ENCODE assay signal across 25 cellular contexts in the genomic region with DNA sequence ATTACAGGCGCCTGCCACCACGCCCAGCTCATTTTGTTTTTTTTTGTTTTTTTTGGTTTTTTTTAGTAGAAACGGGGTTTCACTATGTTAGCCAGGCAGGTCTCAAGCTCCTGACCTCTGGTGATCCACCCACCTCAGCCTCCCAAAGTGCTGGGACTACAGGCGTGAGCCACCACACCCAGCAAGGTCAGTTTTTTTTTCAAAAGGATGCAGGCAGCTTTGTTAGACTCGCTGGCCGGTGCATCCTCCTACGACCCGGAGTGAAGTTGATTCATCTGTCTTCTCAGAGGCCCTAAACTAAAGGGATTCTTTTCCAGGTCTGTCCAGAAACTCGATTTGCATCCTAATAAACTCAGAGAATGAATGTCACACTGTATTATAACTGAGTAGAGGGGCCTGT.
DNase-seq lines count a peak whose midpoint lies in the region; ATAC-seq and TF ChIP-seq lines count a peak whose summit lies in the region.
"Had no signal": no experiment of that assay in that cellular context is flagged by ENCODE, and none has a peak within 500 bp of the region (broad histone marks: within the 10 kb centered on the region; RNA-seq: fewer than 3 reads in every experiment).

No MANE protein-coding gene starts in this region.

- BruUV-seq in Caco-2 (replicated peaks; lab: Mats Ljungman, UMichigan) (no TSS peak), PC-9 (replicated peaks; lab: Mats Ljungman, UMichigan) (no TSS peak)

- H3K36me3 ChIP-seq in Caco-2 (ENCODE audit: control insufficient read depth, insufficient read depth, low read length) (no peaks in the 10 kb centered on the region; the same call in 1 of the 2 replicates), PC-9 (ENCODE audit: low read depth) (no peaks in the 10 kb centered on the region), esophagus squamous epithelium (no peaks in the 10 kb centered on the region), trophoblast cell (ENCODE audit: control insufficient read depth in 1 of 2, insufficient read depth in 2 of 2, low read length in 2 of 2) (no peaks in the 10 kb centered on the region), ovary (no peaks in the 10 kb centered on the region)
- H3K36me3 ChIP-seq: BE2C, cardiac muscle cell, HAP-1 had no signal

- H3K18ac ChIP-seq in trophoblast cell (ENCODE audit: low read length), result no peak overlapping the region

- H3K27ac ChIP-seq in PC-9 (peak overlapping the region; percentile 100), esophagus squamous epithelium (peak overlapping the region in 3 of 4 donors; percentile 40 to 81 (median 41)), trophoblast cell (ENCODE audit: low read depth, low read length) (no peak overlapping the region), ovary (no peak overlapping the region)
- H3K27ac ChIP-seq: cardiac muscle cell, testis had no signal

- no peaks in the 10 kb centered on the region for H3K9me3 ChIP-seq in Caco-2
- H3K9me3 ChIP-seq in PC-9 (ENCODE audit: insufficient read depth, low read depth), result no peaks in the 10 kb centered on the region
- H3K9me3 ChIP-seq in esophagus squamous epithelium, result no peaks in the 10 kb centered on the region
- H3K9me3 ChIP-seq in trophoblast cell (ENCODE audit: insufficient read depth, low read depth, low read length), result no peaks in the 10 kb centered on the region
- no peaks in the 10 kb centered on the region for H3K9me3 ChIP-seq in ovary
- H3K9me3 ChIP-seq: BE2C, HAP-1, SK-N-SH, testis had no signal

- H2BK5ac ChIP-seq in trophoblast cell (ENCODE audit: low read depth, low read length, poor library complexity), result no peak overlapping the region

- peak overlapping the region; percentile 96 for H3K27ac Mint-ChIP-seq in Caco-2 (ENCODE audit: unreplicated experiment)
- H3K27ac Mint-ChIP-seq: activated CD4-positive, alpha-beta T cell treated with anti-CD3 and anti-CD28 coated beads, Interleukin-2, amount 10 ng/mL, durations not matched to agents 7 days and 5 days; activated naive CD8-positive, alpha-beta T cell treated with anti-CD3 and anti-CD28 coated beads, Interleukin-2, amount 10 ng/mL, durations not matched to agents 7 days and 5 days; endodermal cell; memory B cell; stimulated activated naive CD8-positive, alpha-beta T cell treated with anti-CD3 and anti-CD28 coated beads, Interleukin-15, Interleukin-2, amounts not matched to agents 100 ng/mL and 50 ng/mL, for 24 hours had no signal

- H4K91ac ChIP-seq in trophoblast cell (ENCODE audit: low read depth, low read length), result no peak overlapping the region

- WGBS in esophagus squamous epithelium, 2 donors, result 89 to 95% methylated on average over 7 to 9 of the region's 9 CpGs
- WGBS in trophoblast cell (ENCODE audit: extremely low coverage, insufficient coverage, insufficient read length), result no CpG with 5 or more reads among the region's 9 CpGs
- WGBS in ovary, 3 donors, result 95 to 96% (median 95%) methylated on average over 9 of the region's 9 CpGs

- DNase-seq in Caco-2 (no peak), PC-9 (no peak), esophagus squamous epithelium (lab: John Stamatoyannopoulos, UW) (no peak), trophoblast cell (no peak), NCI-H2029 (lab: John Stamatoyannopoulos, UW) (no peak), sciatic nerve (ENCODE audit: low spot score) (no peak), ovary (no peak)
- DNase-seq: activated B cell treated with CpG ODN at 0.5 μM for 24 hours; activated CD4-positive, alpha-beta T cell treated with anti-CD3 and anti-CD28 coated beads, Interleukin-2, amount 10 ng/mL, durations not matched to agents 7 days and 5 days; activated effector memory CD4-positive, alpha-beta T cell treated with Interleukin-2 at 50 U/mL for 16 hours; activated naive CD8-positive, alpha-beta T cell treated with anti-CD3 and anti-CD28 coated beads, Interleukin-2, amount 10 ng/mL, durations not matched to agents 7 days and 5 days; activated T-cell treated with anti-CD3 and anti-CD28 coated beads, Interleukin-2, amount 50 U/mL, for 1 hour; aorta; BE2C; endodermal cell; left cardiac atrium; NCI-H1436 treated with DMSO at 0.1 percent for 48 hours; NCI-H446 treated with DMSO at 0.1 percent for 48 hours; SK-N-SH; testis had no signal

- H3K23ac ChIP-seq in trophoblast cell (ENCODE audit: low read length), result no peak overlapping the region

- H3K4me2 ChIP-seq in PC-9 (peak overlapping the region; percentile 70), trophoblast cell (ENCODE audit: low read length) (no peak overlapping the region)
- H3K4me2 ChIP-seq: SK-N-SH had no signal

- intact Hi-C loops in Caco-2 (cut with micrococcal nuclease; ENCODE audit: unreplicated experiment) (loop anchor here (1.0 kb wide), 5 partner anchors 24 to 53 kb away; no protein-coding TSS in a partner anchor), PC-9 (cut with micrococcal nuclease; ENCODE audit: unreplicated experiment) (loop anchor here (2.0 kb wide), 1 partner anchor 53 kb away; no protein-coding TSS in a partner anchor), esophagus squamous epithelium (cut with DNase I) (no loop called here), sciatic nerve (cut with DNase I) (no loop called here), ovary (cut with DNase I) (no loop called here)

- no peaks in the 10 kb centered on the region for H3K27me3 Mint-ChIP-seq in Caco-2 (ENCODE audit: insufficient read depth, unreplicated experiment)

- peak overlapping the region; percentile 42 for H2BK12ac ChIP-seq in trophoblast cell (ENCODE audit: low read length)

- H3K9me2 ChIP-seq in PC-9 (ENCODE audit: insufficient read depth), result no peaks in the 10 kb centered on the region
- H3K9me2 ChIP-seq: SK-N-SH had no signal

- H2BK120ac ChIP-seq in trophoblast cell (ENCODE audit: insufficient read depth, low read length, poor library complexity), result no peak overlapping the region

- no peak overlapping the region for H3K9ac ChIP-seq in trophoblast cell (ENCODE audit: low read length)
- H3K9ac ChIP-seq: SK-N-SH had no signal

- H3K4me1 ChIP-seq in Caco-2 (peaks cover 56% of the 10 kb centered on the region), PC-9 (replicated peaks; ENCODE audit: insufficient read depth) (peaks cover 54% of the 10 kb centered on the region), esophagus squamous epithelium (peaks cover 12 to 42% (median 20%) of the 10 kb centered on the region in 3 donors), trophoblast cell (ENCODE audit: control insufficient read depth in 1 of 2, insufficient read depth in 2 of 2, low read length in 2 of 2) (peaks cover 24 to 30% of the 10 kb centered on the region in 2 experiments), ovary (ENCODE audit: insufficient read depth) (peaks cover 14% of the 10 kb centered on the region)
- H3K4me1 ChIP-seq: BE2C had no signal

- ATAC-seq in GM19035 (IDR thresholded peaks at IDR 0.05; ENCODE audit: unreplicated experiment) (no peak), sciatic nerve (no peak)
- ATAC-seq: left cardiac atrium had no signal

- H3K27me3 ChIP-seq in Caco-2 (replicated peaks; ENCODE audit: control insufficient read depth, insufficient read depth, low read length) (no peaks in the 10 kb centered on the region), PC-9 (ENCODE audit: insufficient read depth, low read depth) (no peaks in the 10 kb centered on the region), esophagus squamous epithelium (no peaks in the 10 kb centered on the region), trophoblast cell (ENCODE audit: insufficient read depth, low read length) (no peaks in the 10 kb centered on the region), ovary (no peaks in the 10 kb centered on the region)
- H3K27me3 ChIP-seq: BE2C, cardiac muscle cell, testis had no signal

- POLR2A ChIA-PET in Caco-2 (lab: Charles Lee), result no interaction called here
- POLR2A ChIA-PET in PC-9 (lab: Charles Lee; ENCODE audit: unreplicated experiment), result no interaction called here

- peaks cover 14% of the 10 kb centered on the region for H3K79me1 ChIP-seq in trophoblast cell (ENCODE audit: low read length)

- peaks cover 38% of the 10 kb centered on the region for H3F3A ChIP-seq in PC-9 (ENCODE audit: insufficient read depth, low read depth)

- peaks cover 19% of the 10 kb centered on the region for H3K36me3 Mint-ChIP-seq in Caco-2 (ENCODE audit: insufficient read depth, unreplicated experiment)
- H3K36me3 Mint-ChIP-seq: activated naive CD8-positive, alpha-beta T cell treated with anti-CD3 and anti-CD28 coated beads, Interleukin-2, amount 10 ng/mL, durations not matched to agents 7 days and 5 days; memory B cell had no signal

- CTCF ChIA-PET in Caco-2 (lab: Charles Lee) (no interaction called here), PC-9 (lab: Charles Lee) (interaction anchor here (0.7 kb wide), 1 partner anchor 469 kb away, joined by 4 read pairs; no protein-coding TSS in a partner anchor)

- no peak for TF ChIP-seq POLR2A in esophagus squamous epithelium (IDR thresholded peaks at IDR 0.05)
- no peak for TF ChIP-seq POLR2A in ovary (IDR thresholded peaks at IDR 0.05)

- peaks cover 47% of the 10 kb centered on the region for H3K4me1 Mint-ChIP-seq in Caco-2 (ENCODE audit: low read depth, unreplicated experiment)

- no peak overlapping the region for H3K4me3 ChIP-seq in Caco-2 (ENCODE audit: low read depth, low read length)
- no peak overlapping the region for H3K4me3 ChIP-seq in PC-9
- H3K4me3 ChIP-seq in esophagus squamous epithelium, result no peak overlapping the region
- H3K4me3 ChIP-seq in trophoblast cell (ENCODE audit: low read depth, low read length), result no peak overlapping the region
- H3K4me3 ChIP-seq in ovary, result no peak overlapping the region
- H3K4me3 ChIP-seq: cardiac muscle cell, HAP-1, testis had no signal

- H4K8ac ChIP-seq in trophoblast cell (ENCODE audit: low read depth, low read length), result no peak overlapping the region

- H4K12ac ChIP-seq in trophoblast cell (ENCODE audit: low read depth, low read length), result no peak overlapping the region

- no peak overlapping the region for H3K14ac ChIP-seq in trophoblast cell (ENCODE audit: low read length)

- no peaks in the 10 kb centered on the region for H3K9me3 Mint-ChIP-seq in Caco-2 (ENCODE audit: unreplicated experiment)
- H3K9me3 Mint-ChIP-seq: activated B cell treated with CpG ODN at 0.5 μM for 24 hours; activated CD4-positive, alpha-beta T cell treated with anti-CD3 and anti-CD28 coated beads, Interleukin-2, amount 10 ng/mL, durations not matched to agents 7 days and 5 days; activated naive CD8-positive, alpha-beta T cell treated with anti-CD3 and anti-CD28 coated beads, Interleukin-2, amount 10 ng/mL, durations not matched to agents 7 days and 5 days; endodermal cell; memory B cell; stimulated activated naive CD8-positive, alpha-beta T cell treated with anti-CD3 and anti-CD28 coated beads, Interleukin-15, Interleukin-2, amounts not matched to agents 100 ng/mL and 50 ng/mL, for 24 hours had no signal

- no peak overlapping the region for H3K4ac ChIP-seq in trophoblast cell (ENCODE audit: low read depth, low read length)

- no peak overlapping the region for H2AK5ac ChIP-seq in trophoblast cell (ENCODE audit: low read length)

- H3K4me3 Mint-ChIP-seq in Caco-2 (ENCODE audit: unreplicated experiment), result no peak overlapping the region
- H3K4me3 Mint-ChIP-seq: activated B cell treated with CpG ODN at 0.5 μM for 24 hours; activated CD4-positive, alpha-beta T cell treated with anti-CD3 and anti-CD28 coated beads, Interleukin-2, amount 10 ng/mL, durations not matched to agents 7 days and 5 days; activated naive CD8-positive, alpha-beta T cell treated with anti-CD3 and anti-CD28 coated beads, Interleukin-2, amount 10 ng/mL, durations not matched to agents 7 days and 5 days; endodermal cell; memory B cell; stimulated activated naive CD8-positive, alpha-beta T cell treated with anti-CD3 and anti-CD28 coated beads, Interleukin-15, Interleukin-2, amounts not matched to agents 100 ng/mL and 50 ng/mL, for 24 hours had no signal

- H3K79me2 ChIP-seq in PC-9 (ENCODE audit: low read depth), result 0 out of 2 replicates have a peak, but pooled peaks cover 10% of the 10 kb centered on the region
- H3K79me2 ChIP-seq in trophoblast cell (ENCODE audit: control insufficient read depth, insufficient read depth, low read length, poor library complexity), result no peaks in the 10 kb centered on the region

- TF ChIP-seq CTCF in Caco-2 (IDR thresholded peaks at IDR 0.05; ENCODE audit: insufficient read depth in 1 of 2, low read depth in 1 of 2, low read length in 1 of 2, severe bottlenecking in 1 of 2, unreplicated experiment in 1 of 2) (no peak), PC-9 (conservative IDR thresholded peaks at IDR 0.05) (no peak), esophagus squamous epithelium (IDR thresholded peaks at IDR 0.05) (no peak), ovary (IDR thresholded peaks at IDR 0.05) (no peak)

- H4K20me1 ChIP-seq in PC-9 (ENCODE audit: insufficient read depth), result no peaks in the 10 kb centered on the region

- no peak for TF ChIP-seq EP300 in ovary (IDR thresholded peaks at IDR 0.05)

- H2AFZ ChIP-seq in PC-9 (no peak overlapping the region), trophoblast cell (ENCODE audit: insufficient read depth, low read length, poor library complexity) (no peak overlapping the region)

Comparison
In these comparisons a context has a peak if more than half of its experiments do, and no peak if none do; other contexts are left out.
1. H3K27ac ChIP-seq: peak in PC-9 (single experiment) and esophagus squamous epithelium (3 of 4); none in trophoblast cell (single experiment) and ovary (0 of 2).
2. intact Hi-C loops: an anchor here in Caco-2 (1.0 kb wide) and PC-9 (2.0 kb wide); none called in esophagus squamous epithelium, sciatic nerve and ovary.